Comparison of ENCODE assay signal across 8 cellular contexts in genomic region chr7:2631924-2632716, GRCh38. TPM values are rescaled to one million over a fixed set of nuclear protein-coding genes. Genes with fewer than 3 reads are reported as not detected.
DNase-seq lines count a peak whose midpoint lies in the region; ATAC-seq and TF ChIP-seq lines count a peak whose summit lies in the region.

TSS of gene TTYH3 (plus strand) at chr7:2631986. CDS start at chr7:2632156, 170 bp downstream.

- no peak for DNase-seq in activated CD4-positive, alpha-beta memory T cell treated with anti-CD3 and anti-CD28 coated beads for 36 hours
- no peak for DNase-seq in Right ventricle myocardium inferior (ENCODE audit: missing footprints)
- peak; percentile 55 to 72 for DNase-seq in psoas muscle
- DNase-seq in effector CD4-positive, alpha-beta T cell = no peak
- no peak for DNase-seq in stimulated activated CD4-positive, alpha-beta T cell treated with anti-CD3 and anti-CD28 coated beads, Interleukin-4, amount 100 ng/mL, for 1 hour

- peak; percentile 47 for ATAC-seq in GM19023 (IDR thresholded peaks at IDR 0.05; ENCODE audit: unreplicated experiment)
- ATAC-seq in HG03159 (IDR thresholded peaks at IDR 0.05; ENCODE audit: unreplicated experiment) = peak; percentile 38
- ATAC-seq in Right ventricle myocardium inferior = no peak
- ATAC-seq in psoas muscle = peak in 1 of 4 donors; percentile 6

- H3K9me3 ChIP-seq in psoas muscle = no peaks in the 10 kb centered on the region

- H3K4me1 ChIP-seq in psoas muscle = peaks cover 29% of the 10 kb centered on the region

- peaks cover 15% of the 10 kb centered on the region for H3K4me1 Mint-ChIP-seq in activated CD4-positive, alpha-beta memory T cell treated with anti-CD3 and anti-CD28 coated beads for 36 hours (ENCODE audit: low read depth)

- H3K4me3 Mint-ChIP-seq in activated CD4-positive, alpha-beta memory T cell treated with anti-CD3 and anti-CD28 coated beads for 36 hours = peak within 1 kb of the TSS; percentile 87

- CTCF ChIA-PET in activated CD4-positive, alpha-beta memory T cell treated with anti-CD3 and anti-CD28 coated beads for 36 hours (lab: Charles Lee) = interaction anchor here (0.8 to 1.9 kb wide), 6 partner anchors 38 to 233 kb away, joined by 3 to 10 read pairs (median 3); no protein-coding TSS in a partner anchor

- no peaks in the 10 kb centered on the region for H3K36me3 ChIP-seq in psoas muscle (ENCODE audit: insufficient read depth in 1 of 2, low read depth in 1 of 2)

- intact Hi-C loops in activated CD4-positive, alpha-beta memory T cell treated with anti-CD3 and anti-CD28 coated beads for 36 hours (cut with micrococcal nuclease) = loop anchor here (1.0 to 5.0 kb wide), 5 partner anchors 65 to 230 kb away; partner anchors contain the start of genes BRAT1 and CHST12
- intact Hi-C loops in Right ventricle myocardium inferior (cut with DNase I) (loop anchor here (5.0 kb wide), 1 partner anchor 75 kb away; the partner anchor contains the start of genes BRAT1 and IQCE), psoas muscle (cut with DNase I) (loop anchor here in 1 of 2 donors (5.0 kb wide), 1 partner anchor 75 kb away; the partner anchor contains the start of genes BRAT1 and IQCE)

- POLR2A ChIA-PET in activated CD4-positive, alpha-beta memory T cell treated with anti-CD3 and anti-CD28 coated beads for 36 hours (lab: Charles Lee) = interaction anchor here (2.0 kb wide), 1 partner anchor 78 kb away, joined by 5 read pairs; no protein-coding TSS in a partner anchor

- H3K27ac Mint-ChIP-seq in activated CD4-positive, alpha-beta memory T cell treated with anti-CD3 and anti-CD28 coated beads for 36 hours = peak within 1 kb of the TSS; percentile 60

- peak within 1 kb of the TSS; percentile 86 for H3K4me3 ChIP-seq in psoas muscle

- no peaks in the 10 kb centered on the region for H3K36me3 Mint-ChIP-seq in activated CD4-positive, alpha-beta memory T cell treated with anti-CD3 and anti-CD28 coated beads for 36 hours

- TF ChIP-seq CTCF in 22Rv1 (IDR thresholded peaks at IDR 0.05) = no peak
- no peak for TF ChIP-seq CTCF in psoas muscle (IDR thresholded peaks at IDR 0.05)

- peaks cover 3% of the 10 kb centered on the region for H3K27me3 Mint-ChIP-seq in activated CD4-positive, alpha-beta memory T cell treated with anti-CD3 and anti-CD28 coated beads for 36 hours

- H3K27me3 ChIP-seq in psoas muscle (ENCODE audit: insufficient read depth in 3 of 3, low read length in 2 of 3) = no peaks in the 10 kb centered on the region

- H3K27ac ChIP-seq in 22Rv1 (peak within 1 kb of the TSS; percentile 47), psoas muscle (peak within 1 kb of the TSS; percentile 66)

- WGBS in psoas muscle, 3 donors = 1 to 10% (median 4%) methylated on average over 14 to 62 of the region's 65 CpGs

- no peaks in the 10 kb centered on the region for H3K9me3 Mint-ChIP-seq in activated CD4-positive, alpha-beta memory T cell treated with anti-CD3 and anti-CD28 coated beads for 36 hours

RNA-seq across cellular contexts. Expression of gene TTYH3, which starts in this region (rescaled TPM):
- total RNA-seq in activated CD4-positive, alpha-beta memory T cell treated with anti-CD3 and anti-CD28 coated beads for 36 hours = 10 to 100 TPM; 13.5 to 14.8 TPM
- total RNA-seq in Right ventricle myocardium inferior = 15.8 TPM
- 10 to 100 TPM in 1 of 4 donors, 1 to 10 TPM in 3; 6.5 to 11.3 (median 7.1) TPM for total RNA-seq in psoas muscle
- 1 to 10 TPM; 1.3 to 2.4 (median 1.9) TPM for polyA plus RNA-seq in psoas muscle

Comparison
In these comparisons a context has a peak if more than half of its experiments do, and no peak if none do; other contexts are left out.
1. DNase-seq: peak in psoas muscle (2 of 2); none in activated CD4-positive, alpha-beta memory T cell treated with anti-CD3 and anti-CD28 coated beads for 36 hours (single experiment), Right ventricle myocardium inferior (single experiment), effector CD4-positive, alpha-beta T cell (single experiment) and stimulated activated CD4-positive, alpha-beta T cell treated with anti-CD3 and anti-CD28 coated beads, Interleukin-4, amount 100 ng/mL, for 1 hour (single experiment).